ENCODE assay signal across 13 cellular contexts in the genomic region with DNA sequence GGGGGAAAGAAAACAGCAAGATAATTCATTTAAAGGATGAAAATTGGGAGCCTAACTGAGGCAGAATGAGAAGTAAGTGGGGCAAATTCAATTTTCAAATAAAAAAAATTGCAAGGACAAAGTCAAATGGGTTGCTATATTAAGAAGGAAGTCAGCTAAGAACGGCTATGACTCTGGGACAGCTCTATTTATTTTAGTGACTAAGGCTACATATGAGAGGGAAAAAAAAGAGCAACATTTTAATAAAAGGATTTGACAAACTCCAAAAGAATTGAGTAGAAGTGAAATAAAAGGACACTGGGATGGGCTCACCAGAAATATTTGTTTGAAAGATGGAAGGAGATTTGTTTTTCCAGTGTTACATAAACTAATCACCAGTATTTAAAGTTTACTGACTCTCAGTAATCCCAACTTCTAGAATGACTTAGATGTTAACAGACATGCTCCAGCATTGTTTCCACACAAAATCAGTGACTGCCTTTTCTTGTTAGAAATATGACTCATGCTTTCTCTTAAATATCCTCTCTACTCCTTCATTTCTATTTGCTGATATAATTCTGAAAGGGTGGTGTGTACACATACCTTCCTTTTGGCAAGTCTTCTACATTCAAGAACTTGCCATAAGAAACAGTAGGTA.
DNase-seq lines count a peak whose midpoint lies in the region; ATAC-seq, FAIRE-seq and TF ChIP-seq lines count a peak whose summit lies in the region.
"Had no signal": no experiment of that assay in that cellular context is flagged by ENCODE, and none has a peak within 500 bp of the region (broad histone marks: within the 10 kb centered on the region; RNA-seq: fewer than 3 reads in every experiment).

No MANE protein-coding gene starts in this region.

- no peaks in the 10 kb centered on the region for H3K27me3 ChIP-seq in ACC112 (ENCODE audit: insufficient read depth, low read length)
- no peaks in the 10 kb centered on the region for H3K27me3 ChIP-seq in bronchial epithelial cell (ENCODE audit: control insufficient read depth, insufficient read depth, low read length)
- no peaks in the 10 kb centered on the region for H3K27me3 ChIP-seq in left lung
- H3K27me3 ChIP-seq: cardiac muscle cell had no signal

- H2AFZ ChIP-seq in ACC112 (ENCODE audit: low read length, unreplicated experiment): peak overlapping the region; percentile 86

- intact Hi-C loops in left lung (cut with DNase I): no loop called here

- POLR2A ChIA-PET in HEK293 (lab: Yijun Ruan, JAX): no interaction called here

- no peak for FAIRE-seq in bronchial epithelial cell (lab: Jason Lieb, UNC)

- DNase-seq in bronchial epithelial cell (ENCODE audit: low read depth): peak; percentile 96
- no peak for DNase-seq in left lung
- DNase-seq in AML-193 (lab: John Stamatoyannopoulos, UW): no peak
- no peak for DNase-seq in GM19240 (ENCODE audit: insufficient read length, low spot score)
- DNase-seq in NCI-H1092 (lab: John Stamatoyannopoulos, UW): no peak
- DNase-seq: activated CD4-positive, alpha-beta T cell treated with anti-CD3 and anti-CD28 coated beads for 48 hours; erythroblast; Karpas-422; natural killer cell had no signal

- no peak for TF ChIP-seq CTCF in HEK293 (tag by site-specific recombination; IDR thresholded peaks at IDR 0.05)
- TF ChIP-seq CTCF in bronchial epithelial cell (IDR thresholded peaks at IDR 0.05; ENCODE audit: insufficient read depth, low read length, severe bottlenecking): no peak
- no peak for TF ChIP-seq CTCF in left lung (IDR thresholded peaks at IDR 0.05)

- peak; percentile 89 for ATAC-seq in left lung
- no peak for ATAC-seq in HG02938 (IDR thresholded peaks at IDR 0.05; ENCODE audit: unreplicated experiment)
- ATAC-seq: natural killer cell had no signal

- CTCF ChIA-PET in HEK293 (lab: Yijun Ruan, JAX): interaction anchor here (1.3 kb wide), 1 partner anchor 32 kb away, joined by 4 read pairs; no protein-coding TSS in a partner anchor

- H3K79me2 ChIP-seq in ACC112 (ENCODE audit: control insufficient read depth, insufficient read depth, low read length, unreplicated experiment): no peaks in the 10 kb centered on the region

- H3K36me3 ChIP-seq in ACC112 (ENCODE audit: insufficient read depth, low read length) (no peaks in the 10 kb centered on the region), HEK293 (ENCODE audit: control insufficient read depth in 2 of 2, insufficient read depth in 1 of 2, low read length in 2 of 2) (no peaks in the 10 kb centered on the region), bronchial epithelial cell (ENCODE audit: control insufficient read depth, insufficient read depth, low read length) (no peaks in the 10 kb centered on the region), left lung (no peaks in the 10 kb centered on the region)
- H3K36me3 ChIP-seq: cardiac muscle cell had no signal

- H3K27ac ChIP-seq in ACC112 (ENCODE audit: low read depth, low read length): peak overlapping the region; percentile 74
- H3K27ac ChIP-seq in HEK293 (ENCODE audit: extremely low read depth, low read depth, low read length): no peak overlapping the region
- H3K27ac ChIP-seq in left lung: peak overlapping the region; percentile 34 to 61
- H3K27ac ChIP-seq: cardiac muscle cell had no signal

- peak overlapping the region; percentile 28; the same call in 1 of the 2 replicates for H3K4me3 ChIP-seq in ACC112 (ENCODE audit: low read depth, low read length)
- H3K4me3 ChIP-seq in HEK293 (ENCODE audit: low read depth, low read length): no peak overlapping the region
- no peak overlapping the region for H3K4me3 ChIP-seq in bronchial epithelial cell (ENCODE audit: low read depth, low read length)
- no peak overlapping the region for H3K4me3 ChIP-seq in left lung
- H3K4me3 ChIP-seq: cardiac muscle cell had no signal

- H3K4me1 ChIP-seq in ACC112 (ENCODE audit: control insufficient read depth, insufficient read depth, low read length, unreplicated experiment) (peaks cover 30% of the 10 kb centered on the region), HEK293 (ENCODE audit: control insufficient read depth, insufficient read depth, low read length) (peaks cover 7% of the 10 kb centered on the region; the same call in 1 of the 2 replicates), left lung (no peaks in the 10 kb centered on the region)

- no peaks in the 10 kb centered on the region for H3K9me3 ChIP-seq in HEK293 (ENCODE audit: control insufficient read depth, insufficient read depth, low read depth, low read length)
- H3K9me3 ChIP-seq in left lung: no peaks in the 10 kb centered on the region

TF ChIP-seq in HEK293, 187 proteins besides CTCF, POLR2A, EP300 and RAD21:
- TF ChIP-seq SALL2 (tag by site-specific recombination; IDR thresholded peaks at IDR 0.05; ENCODE audit: borderline replicate concordance) (no peak), FEZF1 (tag by site-specific recombination; IDR thresholded peaks at IDR 0.05) (peak; percentile 24; the same call in 1 of the 2 replicates), ZNF239 (tag by site-specific recombination; IDR thresholded peaks at IDR 0.05) (no peak), ZNF843 (tag by site-specific recombination; IDR thresholded peaks at IDR 0.05) (no peak), ZNF544 (tag by site-specific recombination; IDR thresholded peaks at IDR 0.05) (no peak)
- TF ChIP-seq, protein P1, sequence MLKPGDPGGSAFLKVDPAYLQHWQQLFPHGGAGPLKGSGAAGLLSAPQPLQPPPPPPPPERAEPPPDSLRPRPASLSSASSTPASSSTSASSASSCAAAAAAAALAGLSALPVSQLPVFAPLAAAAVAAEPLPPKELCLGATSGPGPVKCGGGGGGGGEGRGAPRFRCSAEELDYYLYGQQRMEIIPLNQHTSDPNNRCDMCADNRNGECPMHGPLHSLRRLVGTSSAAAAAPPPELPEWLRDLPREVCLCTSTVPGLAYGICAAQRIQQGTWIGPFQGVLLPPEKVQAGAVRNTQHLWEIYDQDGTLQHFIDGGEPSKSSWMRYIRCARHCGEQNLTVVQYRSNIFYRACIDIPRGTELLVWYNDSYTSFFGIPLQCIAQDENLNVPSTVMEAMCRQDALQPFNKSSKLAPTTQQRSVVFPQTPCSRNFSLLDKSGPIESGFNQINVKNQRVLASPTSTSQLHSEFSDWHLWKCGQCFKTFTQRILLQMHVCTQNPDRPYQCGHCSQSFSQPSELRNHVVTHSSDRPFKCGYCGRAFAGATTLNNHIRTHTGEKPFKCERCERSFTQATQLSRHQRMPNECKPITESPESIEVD (tag by site-specific recombination; IDR thresholded peaks at IDR 0.05): peak; percentile 23; the same call in 1 of the 2 replicates
TF ChIP-seq in HEK293: peak in this region for 2.
